1 cellular context compared by ENCODE assay signal in the genomic region with DNA sequence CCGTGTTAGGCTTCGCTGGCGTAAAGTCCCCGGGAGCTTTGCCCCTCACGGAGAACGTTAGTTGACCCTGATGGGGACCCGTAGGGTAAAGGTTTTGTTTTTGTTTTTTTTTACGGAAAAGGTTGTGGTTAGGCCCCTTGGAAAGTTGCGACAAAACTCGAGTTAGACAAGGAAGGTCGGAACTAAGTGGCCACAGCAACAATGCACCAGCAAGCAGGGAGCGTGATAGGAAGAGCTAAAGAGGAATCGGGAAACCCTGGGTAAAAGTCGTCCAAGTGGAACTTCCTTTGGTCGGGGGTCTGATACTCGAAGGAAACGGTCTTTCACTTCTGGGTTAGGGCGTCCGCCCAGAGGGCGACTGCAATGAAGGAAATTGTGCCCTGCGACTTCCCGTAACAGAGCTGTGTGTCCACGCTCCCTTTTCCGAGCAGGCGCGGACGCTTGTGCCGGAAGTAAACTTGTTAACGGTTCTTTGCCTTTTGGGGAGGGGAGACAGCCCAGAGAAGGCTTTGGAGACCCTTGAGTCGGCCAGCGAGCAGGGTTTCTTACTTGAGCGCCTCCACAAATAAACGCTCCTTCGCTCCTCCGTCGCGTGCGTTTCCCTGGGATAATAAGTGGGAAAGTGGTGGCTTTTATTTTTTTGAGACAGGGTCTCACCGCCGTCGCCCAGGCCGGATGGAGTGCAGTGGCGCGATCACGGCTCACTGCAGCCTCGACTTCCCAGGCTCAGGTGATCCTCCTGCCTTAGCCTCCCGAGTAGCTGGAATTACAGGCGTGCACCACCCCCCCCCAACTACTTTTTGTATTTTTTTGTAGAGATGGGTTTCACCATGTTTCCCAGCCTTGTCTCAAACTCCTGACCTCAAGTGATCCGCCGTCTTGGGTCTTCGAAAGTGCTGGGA.
TF ChIP-seq lines count a peak whose summit lies in the region.

No MANE protein-coding gene starts in this region.

TF ChIP-seq in HepG2, 621 proteins besides CTCF, POLR2A, EP300 and RAD21 (continued from another document and continues in another):
- TF ChIP-seq ZNF800 (CRISPR knock-in tag; IDR thresholded peaks at IDR 0.05) = peak; percentile 79
- TF ChIP-seq HNF4G (IDR thresholded peaks at IDR 0.05; ENCODE audit: borderline replicate concordance, low read depth, low read length) = peak; percentile 96
- TF ChIP-seq HNF4G (CRISPR knock-in tag; IDR thresholded peaks at IDR 0.05; ENCODE audit: borderline replicate concordance, low read depth) = peak; percentile 89
- no peak for TF ChIP-seq ZNF234 (CRISPR knock-in tag; conservative IDR thresholded peaks at IDR 0.05)
- TF ChIP-seq MYC (CRISPR knock-in tag; IDR thresholded peaks at IDR 0.05; ENCODE audit: borderline replicate concordance) = peak; percentile 91
- TF ChIP-seq CSRNP2 (CRISPR knock-in tag; conservative IDR thresholded peaks at IDR 0.05; ENCODE audit: low read depth) = no peak
- peak; percentile 1; the same call in 1 of the 2 replicates for TF ChIP-seq ZBTB21 (CRISPR knock-in tag; IDR thresholded peaks at IDR 0.05)
- TF ChIP-seq STAG1 (CRISPR knock-in tag; IDR thresholded peaks at IDR 0.05) = peak; percentile 16; the same call in 1 of the 2 replicates
- no peak for TF ChIP-seq RNF2 (conservative IDR thresholded peaks at IDR 0.05; ENCODE audit: low read depth)
- no peak for TF ChIP-seq ZNF567 (CRISPR knock-in tag; IDR thresholded peaks at IDR 0.05; ENCODE audit: borderline replicate concordance)
- no peak for TF ChIP-seq TCF7L2 (IDR thresholded peaks at IDR 0.05; ENCODE audit: low read depth, low read length)
- 0 out of 2 replicates have a peak, but pooled peaks have one; percentile 15 for TF ChIP-seq TRIM24 (CRISPR knock-in tag; IDR thresholded peaks at IDR 0.05)
- TF ChIP-seq FUBP1 (CRISPR knock-in tag; IDR thresholded peaks at IDR 0.05; ENCODE audit: borderline replicate concordance) = no peak
- peak; percentile 76; the same call in 1 of the 2 replicates for TF ChIP-seq SMAD3 (CRISPR knock-in tag; IDR thresholded peaks at IDR 0.05)
- no peak for TF ChIP-seq YY1 (IDR thresholded peaks at IDR 0.05; ENCODE audit: insufficient read depth, insufficient replicate concordance, low read depth, low read length)
- TF ChIP-seq BCL3 (CRISPR knock-in tag; IDR thresholded peaks at IDR 0.05) = peak; percentile 41; the same call in 1 of the 2 replicates
- peak; percentile 69; the same call in 1 of the 2 replicates for TF ChIP-seq HOXA5 (CRISPR knock-in tag; IDR thresholded peaks at IDR 0.05)
- TF ChIP-seq RFXANK (CRISPR knock-in tag; IDR thresholded peaks at IDR 0.05) = peak; percentile 62; the same call in 1 of the 2 replicates
- TF ChIP-seq NCOA5 (CRISPR knock-in tag; IDR thresholded peaks at IDR 0.05) = peak; percentile 85; the same call in 1 of the 2 replicates
- peak; percentile 75; the same call in 1 of the 2 replicates for TF ChIP-seq ZBTB7A (CRISPR knock-in tag; IDR thresholded peaks at IDR 0.05)
- TF ChIP-seq, protein P1, sequence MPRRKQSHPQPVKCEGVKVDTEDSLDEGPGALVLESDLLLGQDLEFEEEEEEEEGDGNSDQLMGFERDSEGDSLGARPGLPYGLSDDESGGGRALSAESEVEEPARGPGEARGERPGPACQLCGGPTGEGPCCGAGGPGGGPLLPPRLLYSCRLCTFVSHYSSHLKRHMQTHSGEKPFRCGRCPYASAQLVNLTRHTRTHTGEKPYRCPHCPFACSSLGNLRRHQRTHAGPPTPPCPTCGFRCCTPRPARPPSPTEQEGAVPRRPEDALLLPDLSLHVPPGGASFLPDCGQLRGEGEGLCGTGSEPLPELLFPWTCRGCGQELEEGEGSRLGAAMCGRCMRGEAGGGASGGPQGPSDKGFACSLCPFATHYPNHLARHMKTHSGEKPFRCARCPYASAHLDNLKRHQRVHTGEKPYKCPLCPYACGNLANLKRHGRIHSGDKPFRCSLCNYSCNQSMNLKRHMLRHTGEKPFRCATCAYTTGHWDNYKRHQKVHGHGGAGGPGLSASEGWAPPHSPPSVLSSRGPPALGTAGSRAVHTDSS (CRISPR knock-in tag; conservative IDR thresholded peaks at IDR 0.05) = no peak
- TF ChIP-seq, protein P2, sequence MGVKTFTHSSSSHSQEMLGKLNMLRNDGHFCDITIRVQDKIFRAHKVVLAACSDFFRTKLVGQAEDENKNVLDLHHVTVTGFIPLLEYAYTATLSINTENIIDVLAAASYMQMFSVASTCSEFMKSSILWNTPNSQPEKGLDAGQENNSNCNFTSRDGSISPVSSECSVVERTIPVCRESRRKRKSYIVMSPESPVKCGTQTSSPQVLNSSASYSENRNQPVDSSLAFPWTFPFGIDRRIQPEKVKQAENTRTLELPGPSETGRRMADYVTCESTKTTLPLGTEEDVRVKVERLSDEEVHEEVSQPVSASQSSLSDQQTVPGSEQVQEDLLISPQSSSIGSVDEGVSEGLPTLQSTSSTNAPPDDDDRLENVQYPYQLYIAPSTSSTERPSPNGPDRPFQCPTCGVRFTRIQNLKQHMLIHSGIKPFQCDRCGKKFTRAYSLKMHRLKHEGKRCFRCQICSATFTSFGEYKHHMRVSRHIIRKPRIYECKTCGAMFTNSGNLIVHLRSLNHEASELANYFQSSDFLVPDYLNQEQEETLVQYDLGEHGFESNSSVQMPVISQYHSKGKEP (CRISPR knock-in tag; IDR thresholded peaks at IDR 0.05) = peak; percentile 95
- peak; percentile 90 for TF ChIP-seq TBX2 (CRISPR knock-in tag; IDR thresholded peaks at IDR 0.05; ENCODE audit: borderline replicate concordance)
- TF ChIP-seq FOXJ3 (CRISPR knock-in tag; IDR thresholded peaks at IDR 0.05; ENCODE audit: borderline replicate concordance) = peak; percentile 89
- TF ChIP-seq CREB1 (IDR thresholded peaks at IDR 0.05) = no peak; the same call in 1 of the 2 replicates
- peak; percentile 83 for TF ChIP-seq CREB1 (CRISPR knock-in tag; IDR thresholded peaks at IDR 0.05)
- TF ChIP-seq ZNF552 (CRISPR knock-in tag; IDR thresholded peaks at IDR 0.05; ENCODE audit: borderline replicate concordance) = peak; percentile 52
- no peak for TF ChIP-seq CBX1 (IDR thresholded peaks at IDR 0.05; ENCODE audit: low read depth)
- peak; percentile 82; the same call in 1 of the 2 replicates for TF ChIP-seq ZNF383 (CRISPR knock-in tag; IDR thresholded peaks at IDR 0.05; ENCODE audit: borderline replicate concordance)
- peak; percentile 17 for TF ChIP-seq THRA (CRISPR knock-in tag; IDR thresholded peaks at IDR 0.05; ENCODE audit: borderline replicate concordance)
- TF ChIP-seq ZNF782 (CRISPR knock-in tag; IDR thresholded peaks at IDR 0.05; ENCODE audit: borderline replicate concordance) = peak; percentile 27; the same call in 1 of the 2 replicates
- TF ChIP-seq ZNF605 (CRISPR knock-in tag; IDR thresholded peaks at IDR 0.05) = peak; percentile 77
- no peak for TF ChIP-seq SNRNP70 (IDR thresholded peaks at IDR 0.05; ENCODE audit: low read depth, low read length)
- TF ChIP-seq ZNF142 (CRISPR knock-in tag; IDR thresholded peaks at IDR 0.05) = peak; percentile 73
- peak; percentile 5; the same call in 1 of the 2 replicates for TF ChIP-seq SNAI1 (CRISPR knock-in tag; IDR thresholded peaks at IDR 0.05; ENCODE audit: borderline replicate concordance)
- TF ChIP-seq, protein P3, sequence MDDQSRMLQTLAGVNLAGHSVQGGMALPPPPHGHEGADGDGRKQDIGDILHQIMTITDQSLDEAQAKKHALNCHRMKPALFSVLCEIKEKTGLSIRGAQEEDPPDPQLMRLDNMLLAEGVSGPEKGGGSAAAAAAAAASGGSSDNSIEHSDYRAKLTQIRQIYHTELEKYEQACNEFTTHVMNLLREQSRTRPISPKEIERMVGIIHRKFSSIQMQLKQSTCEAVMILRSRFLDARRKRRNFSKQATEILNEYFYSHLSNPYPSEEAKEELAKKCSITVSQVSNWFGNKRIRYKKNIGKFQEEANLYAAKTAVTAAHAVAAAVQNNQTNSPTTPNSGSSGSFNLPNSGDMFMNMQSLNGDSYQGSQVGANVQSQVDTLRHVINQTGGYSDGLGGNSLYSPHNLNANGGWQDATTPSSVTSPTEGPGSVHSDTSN (CRISPR knock-in tag; IDR thresholded peaks at IDR 0.05; ENCODE audit: borderline replicate concordance) = no peak
